ENCODE assay signal across 16 cellular contexts in the genomic region with DNA sequence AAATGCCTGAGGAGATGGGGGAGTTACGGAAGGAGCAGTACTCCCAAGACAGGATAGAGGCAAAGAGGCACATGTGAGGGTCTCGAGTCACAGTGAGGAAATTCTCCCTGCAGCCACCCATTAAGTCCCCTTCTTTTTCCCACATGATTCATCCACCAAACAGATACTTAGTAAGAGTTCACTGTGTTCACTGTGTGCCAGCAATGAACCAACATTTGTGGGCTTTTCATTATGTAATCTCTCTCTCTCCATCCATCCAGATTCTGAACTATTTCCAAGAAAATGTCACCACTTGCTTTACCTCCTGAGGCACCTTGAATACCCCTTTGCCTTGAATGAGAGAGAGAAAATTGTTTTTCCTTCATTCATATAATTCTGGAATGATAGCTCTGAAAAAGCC. TPM values are rescaled to one million over a fixed set of nuclear protein-coding genes. Genes with fewer than 3 reads are reported as not detected.
DNase-seq lines count a peak whose midpoint lies in the region; ATAC-seq and TF ChIP-seq lines count a peak whose summit lies in the region.
"Had no signal": no experiment of that assay in that cellular context is flagged by ENCODE, and none has a peak within 500 bp of the region (broad histone marks: within the 10 kb centered on the region; RNA-seq: fewer than 3 reads in every experiment).

No MANE protein-coding gene starts in this region.

- H3K36me3 ChIP-seq in esophagus muscularis mucosa (no peaks in the 10 kb centered on the region), HAP-1 (replicated peaks) (no peaks in the 10 kb centered on the region)

- H3K4me3 ChIP-seq in fibroblast of pulmonary artery (replicated peaks; ENCODE audit: low read depth, low read length) = no peak overlapping the region
- H3K4me3 ChIP-seq in esophagus muscularis mucosa = no peak overlapping the region
- no peak overlapping the region for H3K4me3 ChIP-seq in HAP-1
- H3K4me3 ChIP-seq: coronary artery, hepatocyte had no signal

- H3K4me1 ChIP-seq in esophagus muscularis mucosa (peaks cover 3 to 32% (median 23%) of the 10 kb centered on the region in 4 donors), HAP-1 (peaks cover 9% of the 10 kb centered on the region)

- H3K9me3 ChIP-seq in esophagus muscularis mucosa (no peaks in the 10 kb centered on the region), HAP-1 (no peaks in the 10 kb centered on the region)

- no peak for TF ChIP-seq EP300 in esophagus muscularis mucosa (IDR thresholded peaks at IDR 0.05)

- peak; percentile 57 for DNase-seq in EL
- DNase-seq in SK-MEL-5 (ENCODE audit: low read depth, low spot score) = peak; percentile 42
- DNase-seq in fibroblast of pulmonary artery (ENCODE audit: low read depth) = peak; percentile 17
- peak; percentile 92 for DNase-seq in renal cortical epithelial cell (ENCODE audit: low read depth)
- no peak for DNase-seq in esophagus muscularis mucosa (ENCODE audit: extremely low spot score)
- DNase-seq in HAP-1 (ENCODE audit: low spot score in 2 of 2) = no peak
- no peak for DNase-seq in NCI-H2227 (lab: John Stamatoyannopoulos, UW; ENCODE audit: unreplicated experiment)
- DNase-seq: activated CD8-positive, alpha-beta memory T cell treated with anti-CD3 and anti-CD28 coated beads for 24 hours; amygdala; NCI-H2029; NCI-H526; posterior cingulate gyrus; SW 1271 had no signal

- TF ChIP-seq CTCF in fibroblast of pulmonary artery (IDR thresholded peaks at IDR 0.05; ENCODE audit: low read length, missing control alignments) = no peak
- no peak for TF ChIP-seq CTCF in esophagus muscularis mucosa (IDR thresholded peaks at IDR 0.05)

- no peak for ATAC-seq in GM21515 (IDR thresholded peaks at IDR 0.05; ENCODE audit: unreplicated experiment)

- H3K27ac ChIP-seq in esophagus muscularis mucosa (replicated peaks in 1 of 4) = no peak overlapping the region
- H3K27ac ChIP-seq: coronary artery had no signal

- TF ChIP-seq POLR2A in esophagus muscularis mucosa (IDR thresholded peaks at IDR 0.05; ENCODE audit: low read depth) = no peak

- 100% methylated on average over 2 of the region's 2 CpGs for WGBS in esophagus muscularis mucosa

- in situ Hi-C loops in SK-MEL-5 (cut with HindIII; ENCODE audit: low pct_unique_long_range_greater_than_20kb, low sequenced_read_pairs) = no loop called here
- in situ Hi-C loops in HAP-1 (cut with MboI; ENCODE audit: low sequenced_read_pairs) = no loop called here

- intact Hi-C loops in esophagus muscularis mucosa (cut with DNase I) = no loop called here

- H3K27me3 ChIP-seq in esophagus muscularis mucosa = no peaks in the 10 kb centered on the region
- no peaks in the 10 kb centered on the region; the same call in none of the 2 replicates for H3K27me3 ChIP-seq in HAP-1 (ENCODE audit: low read depth)
- H3K27me3 ChIP-seq: hepatocyte had no signal

RNA-seq across cellular contexts. Expression of a gene that starts 24.6 kb away (rescaled TPM):
- total RNA-seq in SK-MEL-5 (2014; rRNA removed; shearing (Covaris generic)) = 50.5 and 54.5 TPM in 2 replicates
- polyA plus RNA-seq in SK-MEL-5 (2015; cell fraction: cytosol; rRNA removed) = 53.0 and 57.9 TPM in 2 replicates
- polyA plus RNA-seq in SK-MEL-5 (2015; cell fraction: nucleus; rRNA removed) = 151 and 171 TPM in 2 replicates
- 76.9 and 104 TPM in 2 replicates for total RNA-seq in renal cortical epithelial cell
- total RNA-seq in esophagus muscularis mucosa = 100 to 1,000 TPM in 1 of 4 donors, 10 to 100 TPM in 3; 76.9 to 104 (median 93.4) TPM

RNA-seq across cellular contexts. Expression of a gene that starts 44.1 kb away (rescaled TPM):
- total RNA-seq in SK-MEL-5 (2014; rRNA removed; shearing (Covaris generic)) = 83.4 and 98.9 TPM in 2 replicates
- polyA plus RNA-seq in SK-MEL-5 (2015; cell fraction: cytosol; rRNA removed) = 39.7 and 54.0 TPM in 2 replicates
- 44.0 and 44.3 TPM in 2 replicates for polyA plus RNA-seq in SK-MEL-5 (2015; cell fraction: nucleus; rRNA removed)
- total RNA-seq in renal cortical epithelial cell (48.8 and 100.0 TPM in 2 replicates), esophagus muscularis mucosa (10 to 100 TPM; 67.8 to 99.5 (median 85.1) TPM)

Comparison
In these comparisons a context has a peak if more than half of its experiments do, and no peak if none do; other contexts are left out.
1. DNase-seq: peak in EL (single experiment), SK-MEL-5 (single experiment), fibroblast of pulmonary artery (single experiment) and renal cortical epithelial cell (single experiment); none in esophagus muscularis mucosa (single experiment), HAP-1 (0 of 2) and NCI-H2227 (single experiment).